ENCODE assay signal across 9 cellular contexts in genomic region chr3:9600597-9600996, GRCh38. TPM values are rescaled to one million over a fixed set of nuclear protein-coding genes. Genes with fewer than 3 reads are reported as not detected.
DNase-seq lines count a peak whose midpoint lies in the region; ATAC-seq and TF ChIP-seq lines count a peak whose summit lies in the region.
"Had no signal": no experiment of that assay in that cellular context is flagged by ENCODE, and none has a peak within 500 bp of the region (broad histone marks: within the 10 kb centered on the region; RNA-seq: fewer than 3 reads in every experiment).

No MANE protein-coding gene starts in this region.

- ATAC-seq in T-cell (replicated peaks in 1 of 4) (peak in 2 of 4 experiments; percentile 23 to 33), GM21390 (IDR thresholded peaks at IDR 0.05; ENCODE audit: unreplicated experiment) (no peak)

- no peaks in the 10 kb centered on the region for H3K36me3 ChIP-seq in HUES48 (ENCODE audit: control insufficient read depth, insufficient read depth, low read length)
- H3K36me3 ChIP-seq: SJSA1 had no signal

- no peak for TF ChIP-seq CTCF in glutamatergic neuron (IDR thresholded peaks at IDR 0.05; ENCODE audit: partially characterized antibody, unreplicated experiment)

- H3K4me1 ChIP-seq in HUES48 (ENCODE audit: control insufficient read depth, insufficient read depth, low read length), result no peaks in the 10 kb centered on the region
- H3K4me1 ChIP-seq: SJSA1 had no signal

- H3K4me3 ChIP-seq in HUES48 (ENCODE audit: low read depth, low read length), result peak overlapping the region; percentile 15; the same call in 1 of the 2 replicates
- H3K4me3 ChIP-seq: SJSA1 had no signal

- H3K9me3 Mint-ChIP-seq in T-cell (peaks cover 0 to 6% (median 5%) of the 10 kb centered on the region in 3 donors), glutamatergic neuron (ENCODE audit: unreplicated experiment) (peaks cover 7% of the 10 kb centered on the region)

- CTCF ChIA-PET in T-cell (lab: Charles Lee), result no interaction called here

- H3K4me3 Mint-ChIP-seq in T-cell (peak overlapping the region; percentile 4 to 47 (median 39)), glutamatergic neuron (ENCODE audit: unreplicated experiment) (peak overlapping the region; percentile 79)

- H3K9me3 ChIP-seq in HUES48 (ENCODE audit: control insufficient read depth, insufficient read depth, low read length), result peaks cover 5% of the 10 kb centered on the region; the same call in 1 of the 2 replicates
- H3K9me3 ChIP-seq: SJSA1 had no signal

- peaks cover 43 to 55% of the 10 kb centered on the region in 2 donors for H3K27me3 Mint-ChIP-seq in T-cell
- H3K27me3 Mint-ChIP-seq in glutamatergic neuron (ENCODE audit: unreplicated experiment), result peaks cover 3% of the 10 kb centered on the region

- POLR2A ChIA-PET in T-cell (lab: Charles Lee), result no interaction called here

- peaks cover 2 to 5% (median 5%) of the 10 kb centered on the region in 3 donors for H3K4me1 Mint-ChIP-seq in T-cell
- no peaks in the 10 kb centered on the region for H3K4me1 Mint-ChIP-seq in glutamatergic neuron (ENCODE audit: low read depth, unreplicated experiment)

- H3K27me3 ChIP-seq in HUES48 (ENCODE audit: control insufficient read depth, insufficient read depth, low read length), result no peaks in the 10 kb centered on the region
- H3K27me3 ChIP-seq: SJSA1 had no signal

- H3K27ac Mint-ChIP-seq in T-cell (no peak overlapping the region), glutamatergic neuron (ENCODE audit: unreplicated experiment) (no peak overlapping the region)

- H3K9ac ChIP-seq in HUES48 (ENCODE audit: low read depth, low read length), result no peak overlapping the region

- no peaks in the 10 kb centered on the region for H3K36me3 Mint-ChIP-seq in T-cell
- peaks cover 5% of the 10 kb centered on the region for H3K36me3 Mint-ChIP-seq in glutamatergic neuron (ENCODE audit: unreplicated experiment)

- peak in 3 of 34 experiments; percentile 1 to 3 (median 3) for DNase-seq in T-cell
- peak; percentile 39 for DNase-seq in glutamatergic neuron
- peak in 2 of 3 experiments; percentile 2 to 19 for DNase-seq in stimulated activated CD4-positive, alpha-beta T cell treated with anti-CD3 and anti-CD28 coated beads, TNF-alpha, amount 100 ng/mL, for 24 hours (ENCODE audit: low read depth in 3 of 3)
- no peak for DNase-seq in GM19240 (ENCODE audit: insufficient read length, low spot score)
- DNase-seq in NCI-H2107 treated with DMSO at 0.1 percent for 48 hours (lab: John Stamatoyannopoulos, UW; ENCODE audit: unreplicated experiment), result no peak
- no peak for DNase-seq in NCI-H446 treated with DMSO at 0.1 percent for 48 hours (lab: John Stamatoyannopoulos, UW)

- no peak overlapping the region for H3K27ac ChIP-seq in HUES48 (ENCODE audit: low read depth, low read length)
- H3K27ac ChIP-seq: SJSA1 had no signal

RNA-seq across cellular contexts. Expression of gene LHFPL4, which starts 47.0 kb away (rescaled TPM):
- total RNA-seq in T-cell (not detected), glutamatergic neuron (ENCODE audit: unreplicated experiment) (23.4 TPM)

RNA-seq across cellular contexts. Expression of gene MTMR14, which starts 48.7 kb away (rescaled TPM):
- total RNA-seq in T-cell, result 10 to 100 TPM; 63.6 to 80.4 (median 71.2) TPM
- total RNA-seq in glutamatergic neuron (ENCODE audit: unreplicated experiment), result 45.7 TPM

Comparison
In these comparisons a context has a peak if more than half of its experiments do, and no peak if none do; other contexts are left out.
1. DNase-seq: peak in glutamatergic neuron (single experiment) and stimulated activated CD4-positive, alpha-beta T cell treated with anti-CD3 and anti-CD28 coated beads, TNF-alpha, amount 100 ng/mL, for 24 hours (2 of 3); none in GM19240 (single experiment), NCI-H2107 treated with DMSO at 0.1 percent for 48 hours (single experiment) and NCI-H446 treated with DMSO at 0.1 percent for 48 hours (single experiment).
2. RNA of gene LHFPL4, which starts 47.0 kb away (total RNA-seq): 23.4 TPM in glutamatergic neuron (single experiment); not detected in T-cell; every median in the first group is over 10 times any median in the second.